30 cellular contexts compared by ENCODE assay signal in the genomic region with DNA sequence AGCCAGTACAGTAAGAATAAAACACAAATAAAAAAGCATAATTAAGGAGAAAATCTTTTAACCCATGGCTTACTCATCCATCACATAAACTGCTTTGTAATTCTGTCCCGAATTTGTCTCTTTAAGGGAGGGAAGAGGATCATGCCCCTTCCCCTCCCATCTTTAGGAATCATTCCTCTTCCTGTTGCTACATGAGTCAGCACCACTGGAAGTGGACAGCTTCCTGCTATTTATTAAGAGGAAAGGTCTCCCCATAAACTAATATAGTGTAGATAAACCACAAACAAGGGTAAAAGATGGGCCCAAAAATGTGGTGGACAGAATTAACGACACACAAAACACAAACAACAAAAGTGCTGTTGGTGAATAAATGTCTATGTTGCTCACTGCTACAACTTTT.
DNase-seq lines count a peak whose midpoint lies in the region; ATAC-seq, FAIRE-seq and TF ChIP-seq lines count a peak whose summit lies in the region.
"Had no signal": no experiment of that assay in that cellular context is flagged by ENCODE, and none has a peak within 500 bp of the region (broad histone marks: within the 10 kb centered on the region; RNA-seq: fewer than 3 reads in every experiment).

No MANE protein-coding gene starts in this region.

- DNase-seq in ACHN, result peak; percentile 37
- no peak for DNase-seq in K562 (ENCODE audit: extremely low read depth in 1 of 4, low spot score in 3 of 4)
- DNase-seq in HepG2 (ENCODE audit: low spot score), result peak; percentile 37
- DNase-seq in stimulated activated naive B cell treated with anti-CD40 and anti-IgM and Interleukin-4, amounts not matched to agents 10 μg/mL and 1 μg/mL and 100 μg/mL, for 72 hours, result no peak
- DNase-seq in activated CD4-positive, CD25-positive, alpha-beta regulatory T cell (lab: John Stamatoyannopoulos, UW), result no peak
- DNase-seq: activated CD4-positive, alpha-beta memory T cell treated with anti-CD3 and anti-CD28 coated beads for 36 hours; activated CD8-positive, alpha-beta memory T cell treated with anti-CD3 and anti-CD28 coated beads, Interleukin-2, amount 50 U/mL, for 48 hours; erythroblast; immature natural killer cell; left lung; midbrain; NCI-H1092; NCI-H1930; NCI-H748 treated with DMSO at 0.1 percent for 48 hours; ovary; stimulated activated CD4-positive, alpha-beta T cell treated with anti-CD3 and anti-CD28 coated beads, Interleukin-12 subunit alpha, Interleukin-12 subunit beta, amount 100 ng/mL, for 4 hours; stimulated activated naive CD8-positive, alpha-beta T cell treated with anti-CD3 and anti-CD28 coated beads, Interleukin-15, amount 100 ng/mL, for 72 hours; T-helper 9 cell; thyroid gland had no signal

- H3K36me3 ChIP-seq in HEK293 (ENCODE audit: control insufficient read depth in 2 of 2, insufficient read depth in 1 of 2, low read length in 2 of 2) (no peaks in the 10 kb centered on the region), K562 (ENCODE audit: control insufficient read depth, insufficient read depth, low read length) (no peaks in the 10 kb centered on the region), HepG2 (replicated peaks in 1 of 2; ENCODE audit: control insufficient read depth in 1 of 2, insufficient read depth in 2 of 2, low read length in 2 of 2) (no peaks in the 10 kb centered on the region)
- H3K36me3 ChIP-seq: left lung, ovary, right atrium auricular region, thyroid gland had no signal

- H2AFZ ChIP-seq in K562 (ENCODE audit: low read depth, low read length) (no peak overlapping the region), HepG2 (ENCODE audit: low read length) (no peak overlapping the region)
- H2AFZ ChIP-seq: hepatocyte had no signal

- H3K4me2 ChIP-seq in K562 (ENCODE audit: insufficient read depth, low read length), result no peak overlapping the region
- H3K4me2 ChIP-seq in HepG2 (ENCODE audit: low read depth, low read length), result no peak overlapping the region
- H3K4me2 ChIP-seq: hepatocyte had no signal

- no peaks in the 10 kb centered on the region for H3K27me3 Mint-ChIP-seq in stimulated activated naive B cell treated with anti-CD40 and anti-IgM and Interleukin-4, amounts not matched to agents 10 μg/mL and 1 μg/mL and 100 μg/mL, for 72 hours
- H3K27me3 Mint-ChIP-seq: activated CD4-positive, alpha-beta memory T cell treated with anti-CD3 and anti-CD28 coated beads for 36 hours; activated naive CD4-positive, alpha-beta T cell treated with anti-CD3 and anti-CD28 coated beads, Interleukin-2, amount 50 U/mL, for 24 hours; activated T-helper 17 cell treated with anti-CD3 and anti-CD28 coated beads, Interleukin-2, amount 50 U/mL, for 72 hours; central memory CD8-positive, alpha-beta T cell; natural killer cell treated with Interleukin-12 subunit alpha and Interleukin-12 subunit beta and Interleukin-15 and Interleukin-18, amount 100 ng/mL, for 72 hours; stimulated activated naive CD8-positive, alpha-beta T cell treated with anti-CD3 and anti-CD28 coated beads, Interleukin-15, amount 100 ng/mL, for 72 hours had no signal

- intact Hi-C loops in K562 (cut with micrococcal nuclease), result no loop called here
- intact Hi-C loops in HepG2 (cut with micrococcal nuclease; ENCODE audit: unreplicated experiment), result no loop called here

- peaks cover 20 to 55% of the 10 kb centered on the region in 2 donors for H3K4me1 Mint-ChIP-seq in stimulated activated naive B cell treated with anti-CD40 and anti-IgM and Interleukin-4, amounts not matched to agents 10 μg/mL and 1 μg/mL and 100 μg/mL, for 72 hours
- H3K4me1 Mint-ChIP-seq: stimulated activated naive CD8-positive, alpha-beta T cell treated with anti-CD3 and anti-CD28 coated beads, Interleukin-15, amount 100 ng/mL, for 72 hours had no signal

- ATAC-seq in K562 (no peak), HepG2 (no peak), HG03378 (IDR thresholded peaks at IDR 0.05; ENCODE audit: unreplicated experiment) (no peak), HG02884 (IDR thresholded peaks at IDR 0.05; ENCODE audit: unreplicated experiment) (no peak)
- no peak for ATAC-seq in stimulated activated naive B cell treated with anti-CD40 and anti-IgM and Interleukin-4, amounts not matched to agents 10 μg/mL and 1 μg/mL and 100 μg/mL, for 72 hours (replicated peaks)
- ATAC-seq: activated T-helper 17 cell treated with anti-CD3 and anti-CD28 coated beads, Interleukin-2, amount 50 U/mL, for 72 hours; left lung; natural killer cell treated with Interleukin-12 subunit alpha and Interleukin-12 subunit beta and Interleukin-15 and Interleukin-18, amount 100 ng/mL, for 72 hours; stimulated activated naive CD8-positive, alpha-beta T cell treated with anti-CD3 and anti-CD28 coated beads, Interleukin-15, amount 100 ng/mL, for 72 hours had no signal

- no peak overlapping the region for H3K9ac ChIP-seq in K562 (ENCODE audit: insufficient read depth in 1 of 2, low read depth in 2 of 2, low read length in 2 of 2)
- no peak overlapping the region for H3K9ac ChIP-seq in HepG2 (ENCODE audit: insufficient read depth, low read depth, low read length)

- H3K79me2 ChIP-seq in K562 (ENCODE audit: control insufficient read depth, insufficient read depth, low read length) (no peaks in the 10 kb centered on the region), HepG2 (ENCODE audit: insufficient read depth, low read length) (peaks cover 2% of the 10 kb centered on the region)

- no peak overlapping the region for H3K4me3 ChIP-seq in HEK293 (ENCODE audit: low read depth, low read length)
- no peak overlapping the region for H3K4me3 ChIP-seq in K562
- no peak overlapping the region for H3K4me3 ChIP-seq in HepG2 (replicated peaks in 1 of 3; ENCODE audit: insufficient read depth in 1 of 3, low read depth in 2 of 3, low read length in 3 of 3)
- H3K4me3 ChIP-seq: hepatocyte, left lung, ovary, right atrium auricular region, thyroid gland had no signal

- BruUV-seq in K562 (replicated peaks; lab: Mats Ljungman, UMichigan), result no TSS peak
- no TSS peak for BruUV-seq in HepG2 (replicated peaks; lab: Mats Ljungman, UMichigan)

- H3K9me3 Mint-ChIP-seq in stimulated activated naive B cell treated with anti-CD40 and anti-IgM and Interleukin-4, amounts not matched to agents 10 μg/mL and 1 μg/mL and 100 μg/mL, for 72 hours, result no peaks in the 10 kb centered on the region
- H3K9me3 Mint-ChIP-seq: activated CD4-positive, alpha-beta memory T cell treated with anti-CD3 and anti-CD28 coated beads for 36 hours; activated naive CD4-positive, alpha-beta T cell treated with anti-CD3 and anti-CD28 coated beads, Interleukin-2, amount 50 U/mL, for 24 hours; activated T-helper 17 cell treated with anti-CD3 and anti-CD28 coated beads, Interleukin-2, amount 50 U/mL, for 72 hours; central memory CD8-positive, alpha-beta T cell; immature natural killer cell; natural killer cell treated with Interleukin-12 subunit alpha and Interleukin-12 subunit beta and Interleukin-15 and Interleukin-18, amount 100 ng/mL, for 72 hours; stimulated activated naive CD8-positive, alpha-beta T cell treated with anti-CD3 and anti-CD28 coated beads, Interleukin-15, amount 100 ng/mL, for 72 hours had no signal

- 0 out of 2 replicates have a peak, but pooled peaks cover 2% of the 10 kb centered on the region for H3K4me1 ChIP-seq in HEK293 (ENCODE audit: control insufficient read depth, insufficient read depth, low read length)
- no peaks in the 10 kb centered on the region for H3K4me1 ChIP-seq in K562 (replicated peaks in 1 of 2; ENCODE audit: control insufficient read depth in 2 of 2, insufficient read depth in 2 of 2, low read length in 2 of 2)
- peaks cover 35% of the 10 kb centered on the region for H3K4me1 ChIP-seq in HepG2 (ENCODE audit: insufficient read depth, low read length)
- H3K4me1 ChIP-seq: right atrium auricular region, thyroid gland had no signal

- in situ Hi-C loops in ACHN (cut with HindIII; ENCODE audit: low pct_ligation_motif_present, low pct_unique_long_range_greater_than_20kb, low sequenced_read_pairs), result no loop called here
- in situ Hi-C loops in K562 (cut with MboI), result no loop called here
- in situ Hi-C loops in HepG2 (cut with HindIII; ENCODE audit: extremely low pct_ligation_motif_present, low pct_unique_long_range_greater_than_20kb), result no loop called here

- CTCF ChIA-PET in HEK293 (lab: Yijun Ruan, JAX), result no interaction called here
- CTCF ChIA-PET in K562 (lab: Yijun Ruan, JAX; ENCODE audit: low intra/inter-chr PET ratio), result no interaction called here
- CTCF ChIA-PET in HepG2 (lab: Yijun Ruan, JAX; ENCODE audit: low intra/inter-chr PET ratio, low total read pairs), result no interaction called here

- no peak overlapping the region for H3K4me3 Mint-ChIP-seq in stimulated activated naive B cell treated with anti-CD40 and anti-IgM and Interleukin-4, amounts not matched to agents 10 μg/mL and 1 μg/mL and 100 μg/mL, for 72 hours
- H3K4me3 Mint-ChIP-seq: activated CD4-positive, alpha-beta memory T cell treated with anti-CD3 and anti-CD28 coated beads for 36 hours; activated naive CD4-positive, alpha-beta T cell treated with anti-CD3 and anti-CD28 coated beads, Interleukin-2, amount 50 U/mL, for 24 hours; activated T-helper 17 cell treated with anti-CD3 and anti-CD28 coated beads, Interleukin-2, amount 50 U/mL, for 72 hours; central memory CD8-positive, alpha-beta T cell; immature natural killer cell; natural killer cell treated with Interleukin-12 subunit alpha and Interleukin-12 subunit beta and Interleukin-15 and Interleukin-18, amount 100 ng/mL, for 72 hours; stimulated activated naive CD8-positive, alpha-beta T cell treated with anti-CD3 and anti-CD28 coated beads, Interleukin-15, amount 100 ng/mL, for 72 hours had no signal

- H3K36me3 Mint-ChIP-seq in stimulated activated naive B cell treated with anti-CD40 and anti-IgM and Interleukin-4, amounts not matched to agents 10 μg/mL and 1 μg/mL and 100 μg/mL, for 72 hours, result no peaks in the 10 kb centered on the region
- H3K36me3 Mint-ChIP-seq: activated CD4-positive, alpha-beta memory T cell treated with anti-CD3 and anti-CD28 coated beads for 36 hours; activated naive CD4-positive, alpha-beta T cell treated with anti-CD3 and anti-CD28 coated beads, Interleukin-2, amount 50 U/mL, for 24 hours; immature natural killer cell; natural killer cell treated with Interleukin-12 subunit alpha and Interleukin-12 subunit beta and Interleukin-15 and Interleukin-18, amount 100 ng/mL, for 72 hours had no signal

- H4K20me1 ChIP-seq in K562 (replicated peaks; ENCODE audit: control insufficient read depth, insufficient read depth, low read length) (no peaks in the 10 kb centered on the region), HepG2 (ENCODE audit: insufficient read depth, low read length) (no peaks in the 10 kb centered on the region)

- H3K9me1 ChIP-seq in K562 (ENCODE audit: control insufficient read depth, insufficient read depth, low read length), result no peaks in the 10 kb centered on the region

- TF ChIP-seq CTCF in HEK293 (tag by site-specific recombination; IDR thresholded peaks at IDR 0.05) (no peak), K562 (IDR thresholded peaks at IDR 0.05 in 2 of 3, conservative IDR thresholded peaks at IDR 0.05 in 1 of 3; ENCODE audit: insufficient read depth in 2 of 3, low read depth in 1 of 3, low read length in 3 of 3) (no peak), HepG2 (CRISPR knock-in tag; IDR thresholded peaks at IDR 0.05) (no peak)

- H3K27ac Mint-ChIP-seq in stimulated activated naive B cell treated with anti-CD40 and anti-IgM and Interleukin-4, amounts not matched to agents 10 μg/mL and 1 μg/mL and 100 μg/mL, for 72 hours, result no peak overlapping the region
- H3K27ac Mint-ChIP-seq: activated CD4-positive, alpha-beta memory T cell treated with anti-CD3 and anti-CD28 coated beads for 36 hours; activated naive CD4-positive, alpha-beta T cell treated with anti-CD3 and anti-CD28 coated beads, Interleukin-2, amount 50 U/mL, for 24 hours; activated T-helper 17 cell treated with anti-CD3 and anti-CD28 coated beads, Interleukin-2, amount 50 U/mL, for 72 hours; natural killer cell treated with Interleukin-12 subunit alpha and Interleukin-12 subunit beta and Interleukin-15 and Interleukin-18, amount 100 ng/mL, for 72 hours had no signal

- TF ChIP-seq EP300 in K562 (IDR thresholded peaks at IDR 0.05; ENCODE audit: low read length) (no peak), HepG2 (IDR thresholded peaks at IDR 0.05; ENCODE audit: low read depth in 2 of 2, low read length in 2 of 2) (no peak), HepG2 (CRISPR knock-in tag; IDR thresholded peaks at IDR 0.05; ENCODE audit: borderline replicate concordance) (no peak)

- H3K9me3 ChIP-seq in HEK293 (ENCODE audit: control insufficient read depth, insufficient read depth, low read depth, low read length), result no peaks in the 10 kb centered on the region
- H3K9me3 ChIP-seq in K562 (replicated peaks; ENCODE audit: control insufficient read depth, insufficient read depth, low read depth, low read length), result no peaks in the 10 kb centered on the region
- no peaks in the 10 kb centered on the region for H3K9me3 ChIP-seq in HepG2 (ENCODE audit: low read length)
- H3K9me3 ChIP-seq: left lung, ovary, right atrium auricular region, thyroid gland had no signal

- TF ChIP-seq POLR2A in K562 (conservative IDR thresholded peaks at IDR 0.05) (no peak), HepG2 (IDR thresholded peaks at IDR 0.05; ENCODE audit: insufficient read depth in 1 of 2, low read depth in 2 of 2, low read length in 2 of 2) (no peak)

- WGBS in K562 (ENCODE audit: insufficient coverage, low coverage, missing lambda C conversion rate), result 0% methylated on average over 2 of the region's 2 CpGs
- 55% methylated on average over 2 of the region's 2 CpGs for WGBS in HepG2 (ENCODE audit: low lambda C conversion rate)

- H3K27ac ChIP-seq in HEK293 (ENCODE audit: extremely low read depth, low read depth, low read length) (no peak overlapping the region), K562 (ENCODE audit: extremely low read depth, low read depth, low read length) (no peak overlapping the region), HepG2 (ENCODE audit: extremely low read length, insufficient read depth, low read length) (no peak overlapping the region)
- H3K27ac ChIP-seq: hepatocyte, ovary, right atrium auricular region, thyroid gland had no signal

- H3K27me3 ChIP-seq in K562 (ENCODE audit: control insufficient read depth in 2 of 2, insufficient read depth in 2 of 2, low read length in 2 of 2) (no peaks in the 10 kb centered on the region), HepG2 (ENCODE audit: control insufficient read depth in 1 of 2, insufficient read depth in 2 of 2, low read length in 2 of 2) (no peaks in the 10 kb centered on the region)
- H3K27me3 ChIP-seq: hepatocyte, left lung, ovary, right atrium auricular region, thyroid gland had no signal

- FAIRE-seq in K562 (lab: Jason Lieb, UNC), result no peak
- FAIRE-seq in HepG2 (lab: Jason Lieb, UNC), result no peak
- FAIRE-seq: astrocyte, frontal cortex had no signal

- POLR2A ChIA-PET in HEK293 (lab: Yijun Ruan, JAX) (no interaction called here), K562 (lab: Yijun Ruan, JAX) (no interaction called here), HepG2 (lab: Yijun Ruan, JAX) (no interaction called here)

- TF ChIP-seq RAD21 in K562 (CRISPR knock-in tag; conservative IDR thresholded peaks at IDR 0.05 in 1 of 2, IDR thresholded peaks at IDR 0.05 in 1 of 2) (no peak), HepG2 (CRISPR knock-in tag; IDR thresholded peaks at IDR 0.05) (no peak)

Comparison
In these comparisons a context has a peak if more than half of its experiments do, and no peak if none do; other contexts are left out.
1. DNase-seq: peak in ACHN (single experiment) and HepG2 (single experiment); none in K562 (0 of 4), stimulated activated naive B cell treated with anti-CD40 and anti-IgM and Interleukin-4, amounts not matched to agents 10 μg/mL and 1 μg/mL and 100 μg/mL, for 72 hours (single experiment) and activated CD4-positive, CD25-positive, alpha-beta regulatory T cell (0 of 4).